Comparison of ENCODE assay signal across 14 cellular contexts in genomic region chr10:662686-663465, GRCh38. TPM values are rescaled to one million over a fixed set of nuclear protein-coding genes. Genes with fewer than 3 reads are reported as not detected.
DNase-seq lines count a peak whose midpoint lies in the region; ATAC-seq and TF ChIP-seq lines count a peak whose summit lies in the region.
"Had no signal": no experiment of that assay in that cellular context is flagged by ENCODE, and none has a peak within 500 bp of the region (broad histone marks: within the 10 kb centered on the region; RNA-seq: fewer than 3 reads in every experiment).

No MANE protein-coding gene starts in this region.

- H3K27ac Mint-ChIP-seq in brain, result peak overlapping the region; percentile 65 to 93 (median 90)
- no peak overlapping the region for H3K27ac Mint-ChIP-seq in stimulated activated memory B cell treated with anti-CD40 and anti-IgM and Interleukin-4, amounts not matched to agents 10 μg/mL and 1 μg/mL and 100 μg/mL, for 72 hours
- H3K27ac Mint-ChIP-seq: activated naive CD4-positive, alpha-beta T cell treated with anti-CD3 and anti-CD28 coated beads for 36 hours; T-cell had no signal

- no peaks in the 10 kb centered on the region for H3K27me3 Mint-ChIP-seq in brain
- H3K27me3 Mint-ChIP-seq in stimulated activated memory B cell treated with anti-CD40 and anti-IgM and Interleukin-4, amounts not matched to agents 10 μg/mL and 1 μg/mL and 100 μg/mL, for 72 hours, result peaks cover 27% of the 10 kb centered on the region

- H3K4me1 Mint-ChIP-seq in brain, result peaks cover 74% of the 10 kb centered on the region
- no peaks in the 10 kb centered on the region for H3K4me1 Mint-ChIP-seq in stimulated activated memory B cell treated with anti-CD40 and anti-IgM and Interleukin-4, amounts not matched to agents 10 μg/mL and 1 μg/mL and 100 μg/mL, for 72 hours

- no peaks in the 10 kb centered on the region for H3K36me3 Mint-ChIP-seq in brain
- H3K36me3 Mint-ChIP-seq in stimulated activated memory B cell treated with anti-CD40 and anti-IgM and Interleukin-4, amounts not matched to agents 10 μg/mL and 1 μg/mL and 100 μg/mL, for 72 hours, result no peaks in the 10 kb centered on the region
- H3K36me3 Mint-ChIP-seq: T-cell had no signal

- no peaks in the 10 kb centered on the region for H3K9me3 Mint-ChIP-seq in brain
- H3K9me3 Mint-ChIP-seq in stimulated activated memory B cell treated with anti-CD40 and anti-IgM and Interleukin-4, amounts not matched to agents 10 μg/mL and 1 μg/mL and 100 μg/mL, for 72 hours, result no peaks in the 10 kb centered on the region
- H3K9me3 Mint-ChIP-seq: activated naive CD4-positive, alpha-beta T cell treated with anti-CD3 and anti-CD28 coated beads for 36 hours; T-cell had no signal

- TF ChIP-seq CTCF in brain (conservative IDR thresholded peaks at IDR 0.05), result no peak

- DNase-seq in COLO668 (lab: John Stamatoyannopoulos, UW; ENCODE audit: unreplicated experiment) (peak; percentile 26), mesenteric fat pad (ENCODE audit: low spot score) (peak; percentile 72), putamen (ENCODE audit: low spot score) (peak; percentile 50), NCI-H2107 treated with DMSO at 0.1 percent for 48 hours (lab: John Stamatoyannopoulos, UW; ENCODE audit: unreplicated experiment) (no peak)
- no peak for DNase-seq in stimulated activated CD4-positive, alpha-beta T cell treated with anti-CD3 and anti-CD28 coated beads, Interleukin-1b, Interleukin-23, amount 100 ng/mL, for 48 hours
- DNase-seq: activated CD4-positive, alpha-beta T cell treated with anti-CD3 and anti-CD28 coated beads, Interleukin-2, amount 50 U/mL, for 4 hours; activated naive CD4-positive, alpha-beta T cell treated with anti-CD3 and anti-CD28 coated beads for 36 hours; stimulated activated naive CD4-positive, alpha-beta T cell treated with Interleukin-2 at 50 U/mL for 16 hours; uterus had no signal

- peak overlapping the region in 4 of 5 experiments; percentile 4 to 43 (median 35) for H3K4me3 Mint-ChIP-seq in brain
- no peak overlapping the region for H3K4me3 Mint-ChIP-seq in stimulated activated memory B cell treated with anti-CD40 and anti-IgM and Interleukin-4, amounts not matched to agents 10 μg/mL and 1 μg/mL and 100 μg/mL, for 72 hours
- H3K4me3 Mint-ChIP-seq: activated naive CD4-positive, alpha-beta T cell treated with anti-CD3 and anti-CD28 coated beads for 36 hours; T-cell had no signal

- ATAC-seq in GM19397 (IDR thresholded peaks at IDR 0.05; ENCODE audit: unreplicated experiment), result no peak
- ATAC-seq in stimulated activated memory B cell treated with anti-CD40 and anti-IgM and Interleukin-4, amounts not matched to agents 10 μg/mL and 1 μg/mL and 100 μg/mL, for 72 hours, result no peak
- ATAC-seq: Right ventricle myocardium inferior, T-cell had no signal

RNA-seq across cellular contexts. Expression of gene DIP2C, which starts 26.6 kb away (rescaled TPM):
- polyA plus RNA-seq in brain (ENCODE audit: insufficient read depth, low read depth, low replicate concordance), result 22.3 TPM
- total RNA-seq in mesenteric fat pad, result 38.5 TPM

Comparison
In these comparisons a context has a peak if more than half of its experiments do, and no peak if none do; other contexts are left out.
1. DNase-seq: peak in COLO668 (single experiment), mesenteric fat pad (single experiment) and putamen (single experiment); none in NCI-H2107 treated with DMSO at 0.1 percent for 48 hours (single experiment) and stimulated activated CD4-positive, alpha-beta T cell treated with anti-CD3 and anti-CD28 coated beads, Interleukin-1b, Interleukin-23, amount 100 ng/mL, for 48 hours (single experiment).